ENCODE assay signal across 8 cellular contexts in the genomic region with DNA sequence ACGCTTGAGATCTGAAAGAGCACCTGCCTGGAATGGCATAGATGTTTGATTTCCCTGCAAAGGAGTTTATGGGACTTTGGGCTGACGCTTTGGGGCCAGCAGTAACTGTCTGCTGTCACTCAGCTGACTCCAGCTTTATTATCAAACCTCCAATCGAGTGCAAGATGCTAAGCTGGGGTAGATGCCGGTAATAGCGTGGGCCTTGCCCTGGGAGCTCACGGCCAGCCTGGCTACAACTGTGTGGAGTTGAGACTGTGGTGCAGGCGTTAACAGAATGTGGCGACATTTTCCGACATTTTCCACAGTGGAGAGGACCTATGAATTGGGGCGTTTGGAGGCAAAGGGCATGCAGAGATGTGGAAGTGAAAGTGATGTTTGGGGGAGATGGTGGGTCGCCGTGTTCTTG. TPM values are rescaled to one million over a fixed set of nuclear protein-coding genes. Genes with fewer than 3 reads are reported as not detected.
DNase-seq lines count a peak whose midpoint lies in the region; ATAC-seq and TF ChIP-seq lines count a peak whose summit lies in the region.

No MANE protein-coding gene starts in this region.

- H2AFZ ChIP-seq in IMR-90 (replicated peaks; ENCODE audit: low read length, poor library complexity) (no peak overlapping the region), mammary epithelial cell (ENCODE audit: low read depth, low read length) (peak overlapping the region; percentile 92)

- DNase-seq in AG04450 (ENCODE audit: low read depth, low spot score) (no peak), IMR-90 (no peak), mammary epithelial cell (no peak), hypothalamus (lab: John Stamatoyannopoulos, UW) (no peak), mucosa of descending colon (no peak), NCI-H510A treated with DMSO at 0.1 percent for 48 hours (lab: John Stamatoyannopoulos, UW) (no peak)

- no peak overlapping the region for H4K91ac ChIP-seq in IMR-90 (ENCODE audit: insufficient read depth, low read depth, low read length)

- peaks cover 15 to 45% of the 10 kb centered on the region in 2 experiments for H3K79me1 ChIP-seq in IMR-90 (ENCODE audit: low read depth in 1 of 2, low read length in 2 of 2)

- H3K9me3 ChIP-seq in AG04450 (ENCODE audit: control insufficient read depth, insufficient read depth, low read length), result no peaks in the 10 kb centered on the region
- no peaks in the 10 kb centered on the region for H3K9me3 ChIP-seq in IMR-90 (ENCODE audit: control insufficient read depth, insufficient read depth, low read length)
- H3K9me3 ChIP-seq in mammary epithelial cell (replicated peaks; ENCODE audit: insufficient read depth, low read length), result no peaks in the 10 kb centered on the region
- no peaks in the 10 kb centered on the region for H3K9me3 ChIP-seq in muscle layer of colon (ENCODE audit: low read length)
- no peaks in the 10 kb centered on the region for H3K9me3 ChIP-seq in mucosa of descending colon

- dilution Hi-C loops in IMR-90 (cut with HindIII; ENCODE audit: low sequenced_read_pairs, unreplicated experiment), result no loop called here
- dilution Hi-C loops in mammary epithelial cell (cut with HindIII; ENCODE audit: low sequenced_read_pairs), result loop anchor here (5.0 kb wide), 2 partner anchors 42 to 78 kb away; no protein-coding TSS in a partner anchor

- H3K14ac ChIP-seq in IMR-90 (replicated peaks; ENCODE audit: low read depth, low read length), result no peak overlapping the region

- H3K36me3 ChIP-seq in IMR-90 (ENCODE audit: control insufficient read depth, insufficient read depth, low read length) (no peaks in the 10 kb centered on the region), mammary epithelial cell (ENCODE audit: insufficient read depth, low read length) (no peaks in the 10 kb centered on the region), muscle layer of colon (ENCODE audit: insufficient read depth, low read length) (no peaks in the 10 kb centered on the region), mucosa of descending colon (ENCODE audit: low read depth) (no peaks in the 10 kb centered on the region)

- H3K4me3 ChIP-seq in AG04450 (ENCODE audit: low read depth, low read length), result peak overlapping the region; percentile 71
- peak overlapping the region; percentile 85 for H3K4me3 ChIP-seq in IMR-90 (ENCODE audit: insufficient read depth, low read depth, low read length)
- peak overlapping the region in 2 of 3 experiments; percentile 81 for H3K4me3 ChIP-seq in mammary epithelial cell (replicated peaks in 1 of 3; ENCODE audit: insufficient read depth in 1 of 3, low read depth in 2 of 3, low read length in 3 of 3)
- peak overlapping the region; percentile 48 to 83 for H3K4me3 ChIP-seq in muscle layer of colon (ENCODE audit: low read depth in 1 of 2, low read length in 2 of 2)
- no peak overlapping the region for H3K4me3 ChIP-seq in mucosa of descending colon

- in situ Hi-C loops in IMR-90 (cut with MboI; ENCODE audit: low sequenced_read_pairs), result no loop called here
- in situ Hi-C loops in mammary epithelial cell (cut with MboI; ENCODE audit: low sequenced_read_pairs in 2 of 2), result no loop called here

- H3K4me1 ChIP-seq in IMR-90 (ENCODE audit: control insufficient read depth, insufficient read depth, low read length), result peaks cover 7% of the 10 kb centered on the region
- peaks cover 30% of the 10 kb centered on the region for H3K4me1 ChIP-seq in mammary epithelial cell (ENCODE audit: insufficient read depth, low read length)
- peaks cover 23% of the 10 kb centered on the region for H3K4me1 ChIP-seq in muscle layer of colon (ENCODE audit: insufficient read depth, low read length)
- H3K4me1 ChIP-seq in mucosa of descending colon (ENCODE audit: low read depth), result peaks cover 12% of the 10 kb centered on the region

- H3K27me3 ChIP-seq in AG04450 (ENCODE audit: control insufficient read depth, insufficient read depth, low read length) (no peaks in the 10 kb centered on the region), IMR-90 (ENCODE audit: control insufficient read depth, insufficient read depth, low read length) (no peaks in the 10 kb centered on the region), mammary epithelial cell (ENCODE audit: insufficient read depth, low read length) (no peaks in the 10 kb centered on the region), muscle layer of colon (ENCODE audit: control insufficient read depth in 1 of 2, insufficient read depth in 2 of 2, low read length in 2 of 2) (no peaks in the 10 kb centered on the region)

- no peak overlapping the region; the same call in 1 of the 2 replicates for H2AK5ac ChIP-seq in IMR-90 (ENCODE audit: low read depth, low read length)

- no peak overlapping the region for H2BK15ac ChIP-seq in IMR-90 (ENCODE audit: low read depth, low read length)

- BruUV-seq in IMR-90 (replicated peaks; lab: Mats Ljungman, UMichigan) (no TSS peak), mammary epithelial cell (replicated peaks; lab: Mats Ljungman, UMichigan) (no TSS peak)

- H3K56ac ChIP-seq in IMR-90 (ENCODE audit: extremely low read depth, insufficient read depth, low read length), result no peak overlapping the region

- intact Hi-C loops in IMR-90 (cut with micrococcal nuclease), result loop anchor here (1.0 to 10.0 kb wide), 3 partner anchors 8 to 66 kb away; no protein-coding TSS in a partner anchor
- intact Hi-C loops in mammary epithelial cell (cut with micrococcal nuclease), result no loop called here
- intact Hi-C loops in mucosa of descending colon (cut with DNase I, micrococcal nuclease), result no loop called here

- no peak overlapping the region for H3K4ac ChIP-seq in IMR-90 (ENCODE audit: low read depth, low read length)

- CTCF ChIA-PET in AG04450 (lab: Charles Lee), result interaction anchor here (1.3 kb wide), 1 partner anchor 64 kb away, joined by 3 read pairs; no protein-coding TSS in a partner anchor
- CTCF ChIA-PET in IMR-90 (lab: Yijun Ruan, JAX), result no interaction called here
- CTCF ChIA-PET in mammary epithelial cell (lab: Charles Lee; ENCODE audit: low non-redundant PET), result no interaction called here

- POLR2A ChIA-PET in AG04450 (lab: Yijun Ruan, JAX), result no interaction called here
- POLR2A ChIA-PET in IMR-90 (lab: Charles Lee; ENCODE audit: unreplicated experiment), result no interaction called here

- ATAC-seq in IMR-90 (ENCODE audit: low read depth) (no peak), GM21423 (IDR thresholded peaks at IDR 0.05; ENCODE audit: unreplicated experiment) (no peak), mucosa of descending colon (no peak)

- TF ChIP-seq POLR2A in IMR-90 (IDR thresholded peaks at IDR 0.05; ENCODE audit: low read depth, low read length), result no peak

- H3K9me1 ChIP-seq in IMR-90 (ENCODE audit: insufficient read depth, low read length), result peaks cover 8% of the 10 kb centered on the region; the same call in 1 of the 2 replicates

- H2AK9ac ChIP-seq in IMR-90 (replicated peaks; ENCODE audit: low read depth, low read length, poor library complexity), result peak overlapping the region; percentile 1

- no peak overlapping the region for H3K18ac ChIP-seq in IMR-90 (ENCODE audit: low read depth, low read length)

- H4K20me1 ChIP-seq in IMR-90 (ENCODE audit: insufficient read depth, low read length) (peaks cover 17% of the 10 kb centered on the region), mammary epithelial cell (ENCODE audit: insufficient read depth, low read length) (no peaks in the 10 kb centered on the region)

- no peak overlapping the region for H2BK120ac ChIP-seq in IMR-90 (ENCODE audit: low read depth, low read length)

- peak overlapping the region; percentile 52; the same call in 1 of the 2 replicates for H3K23ac ChIP-seq in IMR-90 (ENCODE audit: low read depth, low read length)

- no peak for TF ChIP-seq CTCF in AG04450 (IDR thresholded peaks at IDR 0.05; ENCODE audit: low read depth, low read length)
- no peak for TF ChIP-seq CTCF in IMR-90 (conservative IDR thresholded peaks at IDR 0.05; ENCODE audit: low read depth, low read length)
- no peak for TF ChIP-seq CTCF in mammary epithelial cell (conservative IDR thresholded peaks at IDR 0.05 in 1 of 2, IDR thresholded peaks at IDR 0.05 in 1 of 2; ENCODE audit: extremely low read depth in 1 of 2, insufficient read depth in 1 of 2, low read depth in 1 of 2, low read length in 2 of 2)
- no peak for TF ChIP-seq CTCF in mucosa of descending colon (IDR thresholded peaks at IDR 0.05)

- H3K4me2 ChIP-seq in IMR-90 (ENCODE audit: low read depth, low read length), result peak overlapping the region; percentile 78
- peak overlapping the region; percentile 95 for H3K4me2 ChIP-seq in mammary epithelial cell (ENCODE audit: insufficient read depth, low read depth, low read length)

- no peak overlapping the region for H2BK20ac ChIP-seq in IMR-90 (ENCODE audit: low read depth, low read length)

- H2BK5ac ChIP-seq in IMR-90 (ENCODE audit: low read depth, low read length, poor library complexity, severe bottlenecking), result no peak overlapping the region

- H3K79me2 ChIP-seq in mammary epithelial cell (ENCODE audit: insufficient read depth, low read length), result peaks cover 14% of the 10 kb centered on the region

- H3K9ac ChIP-seq in IMR-90 (ENCODE audit: low read depth, low read length) (peak overlapping the region; percentile 68), mammary epithelial cell (ENCODE audit: insufficient read depth, low read length) (peak overlapping the region; percentile 58), muscle layer of colon (ENCODE audit: low read length) (no peak overlapping the region)

- 78% methylated on average over 6 of the region's 12 CpGs; no CpG with 5 or more reads in 1 of the 2 experiments for WGBS in IMR-90 (ENCODE audit: extremely low coverage in 2 of 2, insufficient read length in 1 of 2), 2 experiments
- WGBS in mammary epithelial cell (ENCODE audit: low coverage, missing lambda C conversion rate), result 68% methylated on average over 9 of the region's 12 CpGs

- H3K27ac ChIP-seq in AG04450 (ENCODE audit: low read depth, low read length) (no peak overlapping the region), IMR-90 (ENCODE audit: insufficient read depth, low read length) (no peak overlapping the region), mammary epithelial cell (ENCODE audit: insufficient read depth, low read depth, low read length) (no peak overlapping the region), muscle layer of colon (ENCODE audit: low read depth, low read length) (no peak overlapping the region)

- no peak for TF ChIP-seq RAD21 in IMR-90 (IDR thresholded peaks at IDR 0.05; ENCODE audit: low read length)

- no peak overlapping the region for H4K5ac ChIP-seq in IMR-90 (ENCODE audit: low read depth, low read length)

- H4K8ac ChIP-seq in IMR-90 (ENCODE audit: low read depth in 2 of 2, low read length in 2 of 2), result no peak overlapping the region

RNA-seq across cellular contexts. Expression of a gene that starts 1.3 kb away (rescaled TPM):
- 8.7 and 13.4 TPM in 2 replicates for polyA plus RNA-seq in AG04450 (2011; rRNA removed)
- polyA minus RNA-seq in AG04450 (2011; rRNA and poly(A)+ RNA removed), result 4.0 and 4.3 TPM in 2 replicates
- 3.8 and 4.7 TPM in 2 replicates for total RNA-seq in IMR-90 (2012; rRNA removed)
- 27.0 and 31.6 TPM in 2 replicates for polyA plus RNA-seq in IMR-90 (2012; rRNA removed)
- 26.1 and 46.6 TPM in 2 replicates for polyA plus RNA-seq in IMR-90 (2012; cell fraction: cytosol; rRNA removed)
- polyA plus RNA-seq in IMR-90 (2012; cell fraction: nucleus; rRNA removed; ENCODE audit: low replicate concordance), result 11.2 and 24.6 TPM in 2 replicates
- 10 to 100 TPM in 1 of 2 donors, 1 to 10 TPM in 1; 3.2 to 10.0 TPM for total RNA-seq in mammary epithelial cell
- 10.7 TPM for polyA plus RNA-seq in mammary epithelial cell
- polyA minus RNA-seq in mammary epithelial cell, result 9.6 TPM
- 10 to 100 TPM; 10.7 to 20.9 (median 12.2) TPM for total RNA-seq in mucosa of descending colon

RNA-seq across cellular contexts. Expression of a gene that starts 50.1 kb away (rescaled TPM):
- polyA plus RNA-seq in AG04450 (2011; rRNA removed) (101 and 110 TPM in 2 replicates), IMR-90 (2012; rRNA removed) (105 and 107 TPM in 2 replicates), mammary epithelial cell (119 TPM)
- 94.4 and 101 TPM in 2 replicates for polyA minus RNA-seq in AG04450 (2011; rRNA and poly(A)+ RNA removed)
- total RNA-seq in IMR-90 (2012; rRNA removed) (201 and 211 TPM in 2 replicates), mammary epithelial cell (100 to 1,000 TPM; 154 to 213 TPM), mucosa of descending colon (100 to 1,000 TPM in 2 of 3 donors, 10 to 100 TPM in 1; 91.6 to 127 (median 110) TPM)
- polyA plus RNA-seq in IMR-90 (2012; cell fraction: cytosol; rRNA removed), result 68.3 and 87.5 TPM in 2 replicates
- 232 and 274 TPM in 2 replicates for polyA plus RNA-seq in IMR-90 (2012; cell fraction: nucleus; rRNA removed; ENCODE audit: low replicate concordance)
- 344 TPM for polyA minus RNA-seq in mammary epithelial cell
